Comparison of ENCODE assay signal across 8 cellular contexts in genomic region chr1:87292684-87293493, GRCh38. TPM values are rescaled to one million over a fixed set of nuclear protein-coding genes. Genes with fewer than 3 reads are reported as not detected.
A peak's percentile ranks its signal among the peaks of the same experiment; 100 is the strongest.
DNase-seq lines count a peak whose midpoint lies in the region; ATAC-seq lines count a peak whose summit lies in the region.

No MANE protein-coding gene starts in this region.

- intact Hi-C loops in head of caudate nucleus (cut with DNase I), result loop anchor here (10.0 kb wide), 1 partner anchor 662 kb away; no protein-coding TSS in a partner anchor

- H3K4me1 ChIP-seq in SJCRH30, result peaks cover 6% of the 10 kb centered on the region; the same call in 1 of the 2 replicates

- no peak overlapping the region for H3K4me3 ChIP-seq in SJCRH30

- no peaks in the 10 kb centered on the region for H3K27me3 ChIP-seq in SJCRH30

- no peak overlapping the region for H3K27ac ChIP-seq in SJCRH30

- peak; percentile 35 to 50 for DNase-seq in AML-193 (lab: John Stamatoyannopoulos, UW)
- DNase-seq in LoVo (ENCODE audit: low spot score), result peak; percentile 64
- peak; percentile 67 to 89 for DNase-seq in SJCRH30
- DNase-seq in activated naive CD4-positive, alpha-beta T cell treated with Interleukin-2 at 50 U/mL for 16 hours, result peak; percentile 57
- peak in 38 of 42 donors; percentile 19 to 92 (median 71) for DNase-seq in head of caudate nucleus
- peak; percentile 63 for DNase-seq in retina

- H3K36me3 ChIP-seq in SJCRH30, result no peaks in the 10 kb centered on the region

- ATAC-seq in GM19351 (IDR thresholded peaks at IDR 0.05; ENCODE audit: unreplicated experiment) (peak; percentile 63), HG02840 (IDR thresholded peaks at IDR 0.05; ENCODE audit: low FRiP score, unreplicated experiment) (no peak)

- H3K9me3 ChIP-seq in SJCRH30 (replicated peaks), result no peaks in the 10 kb centered on the region

RNA-seq across cellular contexts. Expression of gene LMO4, which starts 35.8 kb away (rescaled TPM):
- total RNA-seq in SJCRH30 (2014; rRNA removed; shearing (Covaris generic)), result 82.0 and 88.3 TPM in 2 replicates
